Comparison of ENCODE assay signal across 12 cellular contexts in genomic region chr3:29170894-29171582, GRCh38.
DNase-seq lines count a peak whose midpoint lies in the region; ATAC-seq and TF ChIP-seq lines count a peak whose summit lies in the region.
"Had no signal": no experiment of that assay in that cellular context is flagged by ENCODE, and none has a peak within 500 bp of the region (broad histone marks: within the 10 kb centered on the region; RNA-seq: fewer than 3 reads in every experiment).

No MANE protein-coding gene starts in this region.

- no peak for DNase-seq in T-helper 2 cell treated with Interferon-gamma antibody and Interleukin-4, amounts not matched to agents 5 μg/mL and 100 μg/mL, for 36 hours (ENCODE audit: low spot score)
- DNase-seq in T-helper 2 cell (no peak), T-cell (no peak), glomerular visceral epithelial cell (ENCODE audit: extremely low spot score) (peak; percentile 33), endodermal cell (no peak)
- DNase-seq: 8988T, left cardiac atrium, NCI-H146, retina had no signal

- no peak overlapping the region for H3K4me3 Mint-ChIP-seq in T-helper 2 cell treated with Interferon-gamma antibody and Interleukin-4, amounts not matched to agents 5 μg/mL and 100 μg/mL, for 36 hours
- H3K4me3 Mint-ChIP-seq in T-cell: peak overlapping the region in 1 of 3 donors; percentile 58
- no peak overlapping the region for H3K4me3 Mint-ChIP-seq in endodermal cell

- no peak overlapping the region for H3K9ac ChIP-seq in skeletal muscle tissue (ENCODE audit: low read depth in 1 of 3, low read length in 3 of 3)
- H3K9ac ChIP-seq in endodermal cell (ENCODE audit: extremely low read depth, low read length, poor library complexity, severe bottlenecking): no peak overlapping the region

- peaks cover 6% of the 10 kb centered on the region for H3K36me3 Mint-ChIP-seq in T-helper 2 cell treated with Interferon-gamma antibody and Interleukin-4, amounts not matched to agents 5 μg/mL and 100 μg/mL, for 36 hours (ENCODE audit: low read depth)
- H3K36me3 Mint-ChIP-seq in T-cell (no peaks in the 10 kb centered on the region), endodermal cell (ENCODE audit: low read depth) (no peaks in the 10 kb centered on the region)

- peaks cover 13% of the 10 kb centered on the region for H3K4me1 Mint-ChIP-seq in T-helper 2 cell treated with Interferon-gamma antibody and Interleukin-4, amounts not matched to agents 5 μg/mL and 100 μg/mL, for 36 hours (ENCODE audit: low read depth)
- H3K4me1 Mint-ChIP-seq in T-cell (peaks cover 22 to 36% (median 24%) of the 10 kb centered on the region in 3 donors), endodermal cell (peaks cover 5% of the 10 kb centered on the region)

- 90 to 91% methylated on average over 2 of the region's 2 CpGs for WGBS in endodermal cell (ENCODE audit: insufficient coverage in 1 of 2, insufficient read length in 1 of 2), 2 experiments

- ATAC-seq in T-cell (replicated peaks in 1 of 4): no peak
- ATAC-seq in HG02678 (IDR thresholded peaks at IDR 0.05; ENCODE audit: unreplicated experiment): no peak
- ATAC-seq in HG03442 (IDR thresholded peaks at IDR 0.05; ENCODE audit: unreplicated experiment): no peak

- H3K36me3 ChIP-seq in skeletal muscle tissue (ENCODE audit: control insufficient read depth in 3 of 3, insufficient read depth in 3 of 3, low read length in 3 of 3) (no peaks in the 10 kb centered on the region), endodermal cell (ENCODE audit: control insufficient read depth, insufficient read depth, low read length) (no peaks in the 10 kb centered on the region)

- no peak for TF ChIP-seq CTCF in endodermal cell (conservative IDR thresholded peaks at IDR 0.05)

- H3K9me3 Mint-ChIP-seq in T-helper 2 cell treated with Interferon-gamma antibody and Interleukin-4, amounts not matched to agents 5 μg/mL and 100 μg/mL, for 36 hours: peaks cover 5% of the 10 kb centered on the region
- H3K9me3 Mint-ChIP-seq in T-cell (peaks cover 0 to 4% (median 3%) of the 10 kb centered on the region in 3 donors), endodermal cell (no peaks in the 10 kb centered on the region)

- POLR2A ChIA-PET in T-cell (lab: Charles Lee): no interaction called here

- H3K4me1 ChIP-seq in skeletal muscle tissue (ENCODE audit: control insufficient read depth in 3 of 3, insufficient read depth in 3 of 3, low read length in 3 of 3) (no peaks in the 10 kb centered on the region), endodermal cell (ENCODE audit: control insufficient read depth, insufficient read depth, low read length) (peaks cover 2% of the 10 kb centered on the region)

- peak overlapping the region; percentile 71 for H3K27ac ChIP-seq in skeletal muscle tissue (ENCODE audit: low read depth, low read length)
- H3K27ac ChIP-seq in endodermal cell (ENCODE audit: low read depth, low read length): no peak overlapping the region

- H3K4me3 ChIP-seq in skeletal muscle tissue (ENCODE audit: low read length in 3 of 3) (no peak overlapping the region), endodermal cell (ENCODE audit: low read length) (no peak overlapping the region)

- H3K27ac Mint-ChIP-seq in T-helper 2 cell treated with Interferon-gamma antibody and Interleukin-4, amounts not matched to agents 5 μg/mL and 100 μg/mL, for 36 hours: peak overlapping the region; percentile 74
- H3K27ac Mint-ChIP-seq in T-cell (peak overlapping the region; percentile 86 to 90), endodermal cell (no peak overlapping the region)

- H3K27me3 Mint-ChIP-seq in T-helper 2 cell treated with Interferon-gamma antibody and Interleukin-4, amounts not matched to agents 5 μg/mL and 100 μg/mL, for 36 hours (ENCODE audit: low read depth): no peaks in the 10 kb centered on the region
- H3K27me3 Mint-ChIP-seq in T-cell (no peaks in the 10 kb centered on the region), endodermal cell (ENCODE audit: insufficient read depth) (no peaks in the 10 kb centered on the region)

- H3K9me3 ChIP-seq in skeletal muscle tissue (ENCODE audit: control insufficient read depth in 3 of 3, low read length in 3 of 3) (no peaks in the 10 kb centered on the region), endodermal cell (ENCODE audit: control insufficient read depth, low read length) (no peaks in the 10 kb centered on the region)

- CTCF ChIA-PET in T-cell (lab: Charles Lee): no interaction called here

- no peaks in the 10 kb centered on the region for H3K27me3 ChIP-seq in skeletal muscle tissue (ENCODE audit: control insufficient read depth in 3 of 3, insufficient read depth in 3 of 3, low read length in 3 of 3)
- no peaks in the 10 kb centered on the region for H3K27me3 ChIP-seq in endodermal cell (ENCODE audit: control insufficient read depth, insufficient read depth, low read length, poor library complexity, severe bottlenecking)
